In genomic region chr11:98207086-98207485, GRCh38 we compare ENCODE assay signal across 24 cellular contexts.
"Had no signal": no experiment of that assay in that cellular context is flagged by ENCODE, and none has a peak within 500 bp of the region (broad histone marks: within the 10 kb centered on the region; RNA-seq: fewer than 3 reads in every experiment).

No MANE protein-coding gene starts in this region.

- H3K4me2 ChIP-seq: SK-N-SH had no signal

- DNase-seq: Karpas-422; KG1; MG63; NCI-H1092; NCI-H1105 treated with DMSO at 0.1 percent for 48 hours; NCI-H1417 treated with DMSO at 0.1 percent for 48 hours; NCI-H146; NCI-H1694 treated with DMSO at 0.1 percent for 48 hours; NCI-H1930; NCI-H2081; NCI-H2107; NCI-H2227 treated with DMSO at 0.1 percent for 48 hours; NCI-H446; NCI-H510A; NCI-H524 treated with DMSO at 0.1 percent for 48 hours; NCI-H69; NCI-H774; NK-92 treated with Interleukin-12 subunit alpha and Interleukin-12 subunit beta, amount 100 ng/mL, for 24 hours; PC-3; SHP77; SK-N-SH; SW 1271 had no signal

- H3K9ac ChIP-seq: SK-N-SH had no signal

- H3K4me3 ChIP-seq: MG63 had no signal

- ATAC-seq: Panc1, PC-3 had no signal

- H3K27me3 ChIP-seq: MG63 had no signal

- H3K27ac ChIP-seq: RWPE1 had no signal

- H3K9me3 ChIP-seq: MG63, SK-N-SH had no signal

- H3K36me3 ChIP-seq: MG63 had no signal
